26 cellular contexts compared by ENCODE assay signal in genomic region chr10:130894485-130894884, GRCh38.
"Had no signal": no experiment of that assay in that cellular context is flagged by ENCODE, and none has a peak within 500 bp of the region (broad histone marks: within the 10 kb centered on the region; RNA-seq: fewer than 3 reads in every experiment).

No MANE protein-coding gene starts in this region.

- H3K36me3 ChIP-seq: colonic mucosa, esophagus squamous epithelium, heart right ventricle, lower lobe of right lung, ovary, spleen, tibial artery, upper lobe of left lung, uterus had no signal

- H3K4me3 ChIP-seq: colonic mucosa, esophagus squamous epithelium, heart right ventricle, lower lobe of right lung, ovary, psoas muscle, skin epidermis, spleen, testis, tibial artery, upper lobe of left lung, uterus had no signal

- H3K27me3 ChIP-seq: colonic mucosa, ovary, testis, tibial artery, upper lobe of left lung, uterus had no signal

- DNase-seq: colonic mucosa; effector CD8-positive, alpha-beta T cell; esophagus squamous epithelium; foreskin melanocyte; glutamatergic neuron; heart right ventricle; hippocampal formation; left ventricle myocardium superior; lower lobe of right lung; naive thymus-derived CD8-positive, alpha-beta T cell; nephron progenitor cell; occipital lobe; ovary; posterior cingulate gyrus; psoas muscle; right cardiac atrium; spleen; stimulated activated CD4-positive, alpha-beta T cell treated with anti-CD3 and anti-CD28 coated beads, Interleukin-4, amount 100 ng/mL, for 4 hours; stimulated activated naive CD8-positive, alpha-beta T cell treated with anti-CD3 and anti-CD28 coated beads, Interleukin-15, Interleukin-2, amounts not matched to agents 100 U/mL and 50 U/mL, for 24 hours; substantia nigra; testis; tibial artery; upper lobe of left lung; uterus had no signal

- H3K27ac ChIP-seq: colonic mucosa, esophagus squamous epithelium, heart right ventricle, lower lobe of right lung, ovary, psoas muscle, skin epidermis, spleen, testis, tibial artery, upper lobe of left lung, uterus had no signal

- H3K9me3 ChIP-seq: colonic mucosa, esophagus squamous epithelium, heart right ventricle, lower lobe of right lung, ovary, psoas muscle, spleen, testis, tibial artery, upper lobe of left lung, uterus had no signal

- H3K4me1 ChIP-seq: colonic mucosa, heart right ventricle, lower lobe of right lung, psoas muscle, spleen, testis, tibial artery, upper lobe of left lung, uterus had no signal

- ATAC-seq: heart right ventricle; left ventricle myocardium superior; lower lobe of right lung; naive thymus-derived CD8-positive, alpha-beta T cell; psoas muscle; right cardiac atrium; stimulated activated memory B cell treated with anti-CD40 and anti-IgM and Interleukin-4, amounts not matched to agents 10 μg/mL and 1 μg/mL and 100 μg/mL, for 72 hours; stimulated activated naive CD8-positive, alpha-beta T cell treated with anti-CD3 and anti-CD28 coated beads, Interleukin-15, Interleukin-2, amounts not matched to agents 100 U/mL and 50 U/mL, for 24 hours had no signal
